Comparison of ENCODE assay signal across 26 cellular contexts in genomic region chr10:78970261-78970660, GRCh38.
"Had no signal": no experiment of that assay in that cellular context is flagged by ENCODE, and none has a peak within 500 bp of the region (broad histone marks: within the 10 kb centered on the region; RNA-seq: fewer than 3 reads in every experiment).

No MANE protein-coding gene starts in this region.

- H3K27me3 ChIP-seq: Peyer's patch, SJSA1 had no signal

- H3K4me3 ChIP-seq: Peyer's patch, SJSA1 had no signal

- DNase-seq: activated CD4-positive, alpha-beta T cell treated with anti-CD3 and anti-CD28 coated beads for 48 hours; activated CD4-positive, alpha-beta T cell treated with anti-CD3 and anti-CD28 coated beads, Interleukin-2, amount 50 U/mL, for 4 hours; activated CD4-positive, CD25-positive, alpha-beta regulatory T cell treated with anti-CD3 and anti-CD28 coated beads, Interleukin-2, amount 50 U/mL, for 72 hours; activated CD8-positive, alpha-beta memory T cell treated with anti-CD3 and anti-CD28 coated beads, Interleukin-2, amount 50 U/mL, for 48 hours; activated CD8-positive, alpha-beta T cell treated with anti-CD3 and anti-CD28 coated beads, Interleukin-2, amount 10 ng/mL, durations not matched to agents 7 days and 5 days; activated gamma-delta T cell; activated naive CD4-positive, alpha-beta T cell treated with anti-CD3 and anti-CD28 coated beads for 36 hours; activated T-cell treated with anti-CD3 and anti-CD28 coated beads, Interleukin-2, amount 50 U/mL, for 24 hours; amygdala; KG1; NCI-H1092; NCI-H1417; NCI-H1930; NCI-H2171; NCI-H2227 treated with DMSO at 0.1 percent for 48 hours; NCI-H82; OCI-M1; Peyer's patch; SHP77; T-helper 17 cell; T-helper 9 cell had no signal

- H3K36me3 ChIP-seq: Peyer's patch, SJSA1 had no signal

- H3K9me3 ChIP-seq: Peyer's patch, SJSA1 had no signal

- H3K9me3 Mint-ChIP-seq: activated naive CD4-positive, alpha-beta T cell treated with anti-CD3 and anti-CD28 coated beads for 36 hours; activated T-cell treated with anti-CD3 and anti-CD28 coated beads, Interleukin-2, amount 50 U/mL, for 24 hours; activated T-helper 1 cell treated with anti-CD3 and anti-CD28 coated beads, Interleukin-12 subunit alpha, Interleukin-12 subunit beta, Interleukin-2, Interleukin-4 antibody, amounts not matched to agents 30 ng/mL and 10 ng/mL and 1 ng/mL, durations not matched to agents 14 hours and 24 hours and 36 hours; WTC11 had no signal

- ATAC-seq: activated CD8-positive, alpha-beta T cell treated with anti-CD3 and anti-CD28 coated beads, Interleukin-2, amount 10 ng/mL, durations not matched to agents 7 days and 5 days; SK-N-SH treated with all-trans-retinoic acid at 6 μM for 48 hours; T-helper 17 cell; WTC11 had no signal

- H3K27ac Mint-ChIP-seq: activated CD8-positive, alpha-beta T cell treated with anti-CD3 and anti-CD28 coated beads, Interleukin-2, amount 10 ng/mL, durations not matched to agents 7 days and 5 days; activated naive CD4-positive, alpha-beta T cell treated with anti-CD3 and anti-CD28 coated beads for 36 hours; activated naive CD8-positive, alpha-beta T cell; activated T-cell treated with anti-CD3 and anti-CD28 coated beads, Interleukin-2, amount 50 U/mL, for 24 hours; activated T-helper 1 cell treated with anti-CD3 and anti-CD28 coated beads, Interleukin-12 subunit alpha, Interleukin-12 subunit beta, Interleukin-2, Interleukin-4 antibody, amounts not matched to agents 30 ng/mL and 10 ng/mL and 1 ng/mL, durations not matched to agents 14 hours and 24 hours and 36 hours; T-helper 17 cell; WTC11 had no signal

- H3K27me3 Mint-ChIP-seq: activated naive CD8-positive, alpha-beta T cell; activated T-cell treated with anti-CD3 and anti-CD28 coated beads, Interleukin-2, amount 50 U/mL, for 24 hours; T-helper 17 cell had no signal

- H3K4me3 Mint-ChIP-seq: activated CD8-positive, alpha-beta T cell treated with anti-CD3 and anti-CD28 coated beads, Interleukin-2, amount 10 ng/mL, durations not matched to agents 7 days and 5 days; activated naive CD4-positive, alpha-beta T cell treated with anti-CD3 and anti-CD28 coated beads for 36 hours; activated naive CD8-positive, alpha-beta T cell; activated T-cell treated with anti-CD3 and anti-CD28 coated beads, Interleukin-2, amount 50 U/mL, for 24 hours; activated T-helper 1 cell treated with anti-CD3 and anti-CD28 coated beads, Interleukin-12 subunit alpha, Interleukin-12 subunit beta, Interleukin-2, Interleukin-4 antibody, amounts not matched to agents 30 ng/mL and 10 ng/mL and 1 ng/mL, durations not matched to agents 14 hours and 24 hours and 36 hours; T-helper 17 cell; WTC11 had no signal

- H3K36me3 Mint-ChIP-seq: activated naive CD8-positive, alpha-beta T cell; WTC11 had no signal

- H3K27ac ChIP-seq: Peyer's patch, SJSA1 had no signal
